In the genomic region with DNA sequence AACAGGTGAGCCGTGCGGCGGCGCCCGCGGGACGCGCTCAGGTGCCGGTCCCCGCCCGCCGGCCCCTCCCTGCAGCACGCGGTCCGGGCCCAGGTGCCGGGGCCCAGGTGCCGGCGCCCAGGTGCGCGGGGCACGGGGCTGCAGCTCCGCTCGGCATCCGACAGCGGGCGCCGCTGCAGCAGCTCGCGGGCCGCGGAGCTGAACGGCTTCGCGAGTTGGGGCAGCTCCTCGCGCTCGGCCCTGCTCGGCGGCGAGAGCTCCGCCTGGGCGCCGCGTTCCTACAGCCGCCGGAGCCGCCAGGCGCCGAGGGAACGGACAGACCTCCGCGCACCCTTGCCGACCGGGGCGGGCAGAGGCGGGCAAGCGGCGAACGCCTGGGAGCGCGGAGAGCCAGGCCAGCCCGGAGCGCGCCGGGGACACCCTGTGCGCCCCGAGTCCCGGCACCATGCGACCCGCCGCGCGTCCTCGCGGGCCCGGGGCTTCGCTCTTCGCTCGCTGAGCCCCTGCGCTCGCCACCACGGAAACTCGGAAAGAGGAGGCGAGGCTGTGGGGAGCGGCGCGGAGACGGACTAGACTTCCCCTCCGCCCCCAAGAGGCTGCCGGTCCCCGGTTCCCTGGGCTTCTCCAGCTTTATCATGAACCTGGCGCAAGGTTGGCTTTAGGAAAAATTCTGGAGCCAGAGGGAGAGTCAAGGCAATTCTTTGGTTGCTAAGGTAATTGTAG, we compare ENCODE assay signal across 9 cellular contexts. TPM values are rescaled to one million over a fixed set of nuclear protein-coding genes. Genes with fewer than 3 reads are reported as not detected.
DNase-seq lines count a peak whose midpoint lies in the region; ATAC-seq and TF ChIP-seq lines count a peak whose summit lies in the region.
"Had no signal": no experiment of that assay in that cellular context is flagged by ENCODE, and none has a peak within 500 bp of the region (broad histone marks: within the 10 kb centered on the region; RNA-seq: fewer than 3 reads in every experiment).

A gene (plus strand): TSS at position 201 of the 723 bp plus-strand sequence.

- H3K27me3 ChIP-seq in ascending aorta (no peaks in the 10 kb centered on the region), iPS-20b (ENCODE audit: insufficient read depth, low read length) (peaks cover 52% of the 10 kb centered on the region)

- peaks cover 0 to 5% of the 10 kb centered on the region in 2 donors for H3K4me1 ChIP-seq in ascending aorta
- peaks cover 4% of the 10 kb centered on the region; the same call in 1 of the 2 replicates for H3K4me1 ChIP-seq in iPS-20b (ENCODE audit: insufficient read depth, low read length)

- DNase-seq in activated CD4-positive, CD25-positive, alpha-beta regulatory T cell treated with anti-CD3 and anti-CD28 coated beads, Interleukin-2, amount 50 U/mL, for 72 hours, result peak; percentile 35
- DNase-seq in activated CD4-positive, CD25-positive, alpha-beta regulatory T cell (lab: John Stamatoyannopoulos, UW), result no peak
- DNase-seq in NCI-H2107 treated with DMSO at 0.1 percent for 48 hours (lab: John Stamatoyannopoulos, UW; ENCODE audit: unreplicated experiment) (peak; percentile 11), ascending aorta (ENCODE audit: low spot score in 2 of 2) (no peak), CD14-positive monocyte (ENCODE audit: low spot score) (no peak)
- DNase-seq in stimulated activated CD4-positive, alpha-beta T cell treated with anti-CD3 and anti-CD28 coated beads, Interleukin-1b, Interleukin-23, amount 100 ng/mL, for 48 hours, result peak; percentile 31
- DNase-seq: DND-41 had no signal

- peaks cover 0 to 14% (median 5%) of the 10 kb centered on the region in 7 donors for H3K9me3 Mint-ChIP-seq in CD14-positive monocyte

- H3K9me3 ChIP-seq in ascending aorta (no peaks in the 10 kb centered on the region), iPS-20b (ENCODE audit: insufficient read depth, low read depth, low read length) (no peaks in the 10 kb centered on the region)

- TF ChIP-seq CTCF in ascending aorta (IDR thresholded peaks at IDR 0.05), result no peak
- TF ChIP-seq CTCF in CD14-positive monocyte (IDR thresholded peaks at IDR 0.05), result no peak

- no peaks in the 10 kb centered on the region for H3K36me3 ChIP-seq in ascending aorta
- H3K36me3 ChIP-seq in iPS-20b (ENCODE audit: insufficient read depth, low read depth, low read length), result no peaks in the 10 kb centered on the region

- no peak for ATAC-seq in GM18520 (IDR thresholded peaks at IDR 0.05; ENCODE audit: unreplicated experiment)

- peaks cover 10% of the 10 kb centered on the region for H3K4me1 Mint-ChIP-seq in CD14-positive monocyte

- H3K4me3 Mint-ChIP-seq in CD14-positive monocyte, result peak within 1 kb of the TSS in 1 of 2 donors; percentile 80

- peak within 1 kb of the TSS; percentile 23 to 52 for H3K4me3 ChIP-seq in ascending aorta
- H3K4me3 ChIP-seq in iPS-20b (ENCODE audit: low read length), result peak within 1 kb of the TSS; percentile 81

- H3K9ac ChIP-seq in iPS-20b (ENCODE audit: low read depth, low read length), result peak within 1 kb of the TSS; percentile 66; the same call in 1 of the 2 replicates

- H3K27ac Mint-ChIP-seq in CD14-positive monocyte, result no peak within 1 kb of the TSS

- H3K27ac ChIP-seq in ascending aorta (no peak within 1 kb of the TSS), iPS-20b (ENCODE audit: low read length) (no peak within 1 kb of the TSS)

- intact Hi-C loops in ascending aorta (cut with DNase I) (no loop called here), CD14-positive monocyte (cut with micrococcal nuclease) (no loop called here)

- peaks cover 0 to 4% of the 10 kb centered on the region in 2 donors for H3K36me3 Mint-ChIP-seq in CD14-positive monocyte

- H3K27me3 Mint-ChIP-seq in CD14-positive monocyte (ENCODE audit: low read depth in 3 of 3), result peaks cover 43 to 62% (median 52%) of the 10 kb centered on the region in 3 donors

RNA-seq across cellular contexts. Expression of the gene that starts here (rescaled TPM):
- 0.11 TPM for total RNA-seq in ascending aorta
- not detected for polyA plus RNA-seq in CD14-positive monocyte

Comparison
In these comparisons a context has a peak if more than half of its experiments do, and no peak if none do; other contexts are left out.
1. DNase-seq: peak in activated CD4-positive, CD25-positive, alpha-beta regulatory T cell treated with anti-CD3 and anti-CD28 coated beads, Interleukin-2, amount 50 U/mL, for 72 hours (single experiment), NCI-H2107 treated with DMSO at 0.1 percent for 48 hours (single experiment) and stimulated activated CD4-positive, alpha-beta T cell treated with anti-CD3 and anti-CD28 coated beads, Interleukin-1b, Interleukin-23, amount 100 ng/mL, for 48 hours (single experiment); none in activated CD4-positive, CD25-positive, alpha-beta regulatory T cell (0 of 4), ascending aorta (0 of 2) and CD14-positive monocyte (single experiment).